ENCODE assay signal across 16 cellular contexts in the genomic region with DNA sequence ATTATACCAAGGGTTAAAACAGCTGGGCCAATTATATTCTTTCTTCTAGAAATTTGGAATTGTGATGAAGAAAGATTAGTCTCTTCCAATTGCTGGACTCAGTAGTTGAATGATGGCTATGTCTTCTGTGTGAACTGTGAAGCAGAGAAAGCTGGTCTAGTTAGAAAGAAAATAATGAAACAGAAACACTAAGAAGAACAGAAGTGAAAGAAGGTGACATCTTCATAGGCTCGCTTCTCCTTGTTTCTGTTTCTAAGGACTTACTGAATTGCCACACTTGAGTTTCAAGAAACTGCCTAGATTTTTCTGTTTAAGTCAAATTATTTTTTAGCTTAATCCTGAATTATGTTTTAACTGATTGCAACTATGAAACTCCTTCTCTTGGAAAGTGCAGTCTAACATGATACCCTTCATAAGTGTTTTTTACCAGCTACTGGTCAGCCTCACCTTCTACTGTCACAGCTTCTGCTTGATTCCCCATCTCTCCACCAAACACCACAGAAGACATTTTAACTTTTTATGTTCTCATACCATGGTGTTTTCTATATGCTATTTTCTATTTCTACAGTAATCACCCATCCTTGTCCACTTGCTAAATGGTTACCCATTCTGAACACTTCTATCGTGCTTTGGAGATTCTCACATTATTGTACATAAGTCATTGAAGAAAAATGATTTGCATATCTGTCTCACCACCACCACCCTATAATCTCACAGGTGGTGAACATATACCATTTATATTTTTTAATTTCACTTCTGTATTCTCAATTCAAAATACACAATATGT.
DNase-seq lines count a peak whose midpoint lies in the region; ATAC-seq and TF ChIP-seq lines count a peak whose summit lies in the region.
"Had no signal": no experiment of that assay in that cellular context is flagged by ENCODE, and none has a peak within 500 bp of the region (broad histone marks: within the 10 kb centered on the region; RNA-seq: fewer than 3 reads in every experiment).

No MANE protein-coding gene starts in this region.

- ATAC-seq in GM19351 (IDR thresholded peaks at IDR 0.05; ENCODE audit: unreplicated experiment) (peak; percentile 84), HG02588 (IDR thresholded peaks at IDR 0.05; ENCODE audit: unreplicated experiment) (peak; percentile 86), HG03196 (IDR thresholded peaks at IDR 0.05; ENCODE audit: unreplicated experiment) (peak; percentile 91)
- ATAC-seq: A549; activated T-cell treated with anti-CD3 and anti-CD28 coated beads, Interleukin-2, amount 50 U/mL, for 72 hours; HCT116; mucosa of descending colon; psoas muscle had no signal

- TF ChIP-seq CTCF in GM12865 (IDR thresholded peaks at IDR 0.05; ENCODE audit: insufficient read depth, low read depth, low read length, missing control alignments), result no peak

- no peak overlapping the region for H3K4me3 ChIP-seq in GM12865 (ENCODE audit: low read depth, low read length)
- H3K4me3 ChIP-seq: A549, dorsolateral prefrontal cortex, mucosa of descending colon, psoas muscle, vagina had no signal

- peak; percentile 38 for DNase-seq in GM12865 (ENCODE audit: low read depth)
- DNase-seq in NOMO-1 (lab: John Stamatoyannopoulos, UW; ENCODE audit: unreplicated experiment in 2 of 2), result no peak
- no peak for DNase-seq in central memory CD4-positive, alpha-beta T cell
- DNase-seq in SHP77 (lab: John Stamatoyannopoulos, UW), result no peak
- no peak for DNase-seq in DMS153 (lab: John Stamatoyannopoulos, UW)
- DNase-seq: activated T-cell treated with anti-CD3 and anti-CD28 coated beads, Interleukin-2, amount 50 U/mL, for 72 hours; dorsolateral prefrontal cortex; mucosa of descending colon; psoas muscle; SIG-M5 had no signal
